In genomic region chr16:84569382-84569987, GRCh38 we compare ENCODE assay signal across 1 cellular context.
TF ChIP-seq lines count a peak whose summit lies in the region.

No MANE protein-coding gene starts in this region.

TF ChIP-seq in IMR-90, 13 proteins besides CTCF, POLR2A, EP300 and RAD21:
- TF ChIP-seq NFE2L2 (IDR thresholded peaks at IDR 0.05; ENCODE audit: low read depth, low read length) (no peak), FOS (IDR thresholded peaks at IDR 0.05; ENCODE audit: low read depth, low read length) (no peak), BHLHE40 (IDR thresholded peaks at IDR 0.05; ENCODE audit: low read depth, low read length) (no peak), USF2 (IDR thresholded peaks at IDR 0.05; ENCODE audit: low read depth, low read length) (no peak), SMC3 (IDR thresholded peaks at IDR 0.05; ENCODE audit: low read depth, low read length) (no peak), MAZ (IDR thresholded peaks at IDR 0.05; ENCODE audit: borderline replicate concordance, low read depth, low read length) (no peak), MXI1 (IDR thresholded peaks at IDR 0.05; ENCODE audit: borderline replicate concordance, low read depth, low read length) (no peak), MAFK (IDR thresholded peaks at IDR 0.05; ENCODE audit: low read depth, low read length) (no peak), CHD1 (IDR thresholded peaks at IDR 0.05; ENCODE audit: low read depth, low read length) (no peak), RFX5 (IDR thresholded peaks at IDR 0.05; ENCODE audit: low read depth, low read length) (no peak), RCOR1 (IDR thresholded peaks at IDR 0.05; ENCODE audit: insufficient replicate concordance, low read length) (no peak)
- TF ChIP-seq, protein P1, sequence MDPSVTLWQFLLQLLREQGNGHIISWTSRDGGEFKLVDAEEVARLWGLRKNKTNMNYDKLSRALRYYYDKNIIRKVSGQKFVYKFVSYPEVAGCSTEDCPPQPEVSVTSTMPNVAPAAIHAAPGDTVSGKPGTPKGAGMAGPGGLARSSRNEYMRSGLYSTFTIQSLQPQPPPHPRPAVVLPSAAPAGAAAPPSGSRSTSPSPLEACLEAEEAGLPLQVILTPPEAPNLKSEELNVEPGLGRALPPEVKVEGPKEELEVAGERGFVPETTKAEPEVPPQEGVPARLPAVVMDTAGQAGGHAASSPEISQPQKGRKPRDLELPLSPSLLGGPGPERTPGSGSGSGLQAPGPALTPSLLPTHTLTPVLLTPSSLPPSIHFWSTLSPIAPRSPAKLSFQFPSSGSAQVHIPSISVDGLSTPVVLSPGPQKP (IDR thresholded peaks at IDR 0.05; ENCODE audit: borderline replicate concordance, low read depth, low read length) = no peak
